In the genomic region with DNA sequence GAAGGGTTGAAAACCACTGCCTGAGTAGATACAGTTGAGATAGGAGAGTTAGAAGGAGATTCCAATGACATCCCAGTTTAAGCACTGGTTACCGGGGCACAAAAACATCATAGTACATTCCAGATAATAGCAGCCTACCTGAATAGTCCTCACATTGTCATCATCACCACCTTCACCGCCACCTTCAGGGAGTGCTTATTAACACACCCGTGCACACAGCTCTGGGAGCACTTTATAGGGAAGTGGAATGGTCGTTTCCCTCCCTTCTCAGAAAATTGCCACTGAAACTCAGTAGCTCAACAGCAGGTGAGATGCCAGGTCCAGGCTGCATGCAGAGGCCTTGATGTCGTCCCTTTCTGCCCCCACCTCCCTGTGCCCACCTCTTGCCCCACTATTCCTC, we compare ENCODE assay signal across 1 cellular context.
TF ChIP-seq lines count a peak whose summit lies in the region.

No MANE protein-coding gene starts in this region.

TF ChIP-seq in HepG2, 621 proteins besides CTCF, POLR2A, EP300 and RAD21 (continued from another document):
- TF ChIP-seq ZNF646 (CRISPR knock-in tag; IDR thresholded peaks at IDR 0.05) = no peak
